15 cellular contexts compared by ENCODE assay signal in genomic region chr4:2071912-2072867, GRCh38. TPM values are rescaled to one million over a fixed set of nuclear protein-coding genes. Genes with fewer than 3 reads are reported as not detected.
DNase-seq lines count a peak whose midpoint lies in the region; TF ChIP-seq lines count a peak whose summit lies in the region.
"Had no signal": no experiment of that assay in that cellular context is flagged by ENCODE, and none has a peak within 500 bp of the region (broad histone marks: within the 10 kb centered on the region; RNA-seq: fewer than 3 reads in every experiment).

No MANE protein-coding gene starts in this region.

- no peak overlapping the region for H2AFZ ChIP-seq in osteoblast (ENCODE audit: low read length)

- intact Hi-C loops in dorsolateral prefrontal cortex (cut with DNase I): no loop called here

- no peaks in the 10 kb centered on the region for H3K27me3 ChIP-seq in dorsolateral prefrontal cortex
- H3K27me3 ChIP-seq in osteoblast (ENCODE audit: insufficient read depth, low read length): no peaks in the 10 kb centered on the region
- H3K27me3 ChIP-seq: BE2C, ovary had no signal

- H3K27ac ChIP-seq in dorsolateral prefrontal cortex: peak overlapping the region in 48 of 59 donors; percentile 16 to 86 (median 60)
- no peak overlapping the region for H3K27ac ChIP-seq in osteoblast (ENCODE audit: low read depth, low read length)
- H3K27ac ChIP-seq: ovary had no signal

- H4K20me1 ChIP-seq in osteoblast (ENCODE audit: insufficient read depth, low read length): no peaks in the 10 kb centered on the region

- H3K4me3 ChIP-seq in dorsolateral prefrontal cortex (no peak overlapping the region), osteoblast (ENCODE audit: insufficient read depth, low read length) (no peak overlapping the region)
- H3K4me3 ChIP-seq: ovary had no signal

- no peaks in the 10 kb centered on the region for H3K4me1 ChIP-seq in osteoblast (ENCODE audit: insufficient read depth, low read length)

- DNase-seq in D341Med (ENCODE audit: low spot score): peak; percentile 45
- DNase-seq in NCI-H1092 treated with DMSO at 0.1 percent for 48 hours (lab: John Stamatoyannopoulos, UW): peak; percentile 23
- DNase-seq in dorsolateral prefrontal cortex: peak in 3 of 10 donors; percentile 19 to 54 (median 37)
- DNase-seq in osteoblast (ENCODE audit: insufficient read length, low spot score, missing footprints): peak; percentile 81
- no peak for DNase-seq in T-helper 9 cell
- no peak for DNase-seq in GM19238 (ENCODE audit: insufficient read length, low spot score)
- DNase-seq in NCI-H2196 (lab: John Stamatoyannopoulos, UW; ENCODE audit: unreplicated experiment): no peak
- no peak for DNase-seq in epidermal melanocyte (ENCODE audit: insufficient read length, low spot score)
- DNase-seq: activated CD4-positive, alpha-beta T cell treated with anti-CD3 and anti-CD28 coated beads, Interleukin-2, amount 10 ng/mL, durations not matched to agents 24 days and 14 days; activated T-cell treated with anti-CD3 and anti-CD28 coated beads, Interleukin-2, amount 50 U/mL, for 4 hours; BE2C; dermis blood vessel endothelial cell; NCI-H510A; stimulated activated CD4-positive, alpha-beta T cell treated with anti-CD3 and anti-CD28 coated beads, Interleukin-15, amount 100 ng/mL, for 24 hours had no signal

- no peaks in the 10 kb centered on the region for H3K9me3 ChIP-seq in osteoblast (ENCODE audit: low read depth, low read length)
- H3K9me3 ChIP-seq: BE2C, ovary had no signal

- H3K4me2 ChIP-seq in osteoblast (ENCODE audit: insufficient read depth, low read length): no peak overlapping the region

- TF ChIP-seq CTCF in dorsolateral prefrontal cortex (IDR thresholded peaks at IDR 0.05 in 54 of 56, conservative IDR thresholded peaks at IDR 0.05 in 2 of 56; ENCODE audit: low read depth in 1 of 56, partially characterized antibody in 56 of 56) (no peak), osteoblast (IDR thresholded peaks at IDR 0.05; ENCODE audit: extremely low read depth, low read depth, low read length) (no peak)

- no peaks in the 10 kb centered on the region for H3K36me3 ChIP-seq in osteoblast (ENCODE audit: insufficient read depth, low read length)
- H3K36me3 ChIP-seq: BE2C, ovary had no signal

- H3K79me2 ChIP-seq in osteoblast (ENCODE audit: insufficient read depth, low read length): no peaks in the 10 kb centered on the region

RNA-seq across cellular contexts. Expression of gene NAT8L, which starts 13.1 kb away (rescaled TPM):
- total RNA-seq in dorsolateral prefrontal cortex (100 to 1,000 TPM in 119 of 120 experiments, 10 to 100 TPM in 1; 89.4 to 267 (median 170) TPM), osteoblast (under 0.01 TPM in 2 replicates)

Comparison
In these comparisons a context has a peak if more than half of its experiments do, and no peak if none do; other contexts are left out.
1. DNase-seq: peak in D341Med (single experiment), NCI-H1092 treated with DMSO at 0.1 percent for 48 hours (single experiment) and osteoblast (single experiment); none in T-helper 9 cell (single experiment), GM19238 (single experiment), NCI-H2196 (single experiment) and epidermal melanocyte (single experiment).
2. RNA of gene NAT8L, which starts 13.1 kb away (total RNA-seq): 89.4 to 267 TPM in dorsolateral prefrontal cortex; under 0.01 TPM in osteoblast; every median in the first group is over 10 times any median in the second.